Comparison of ENCODE assay signal across 1 cellular context in genomic region chr11:125593113-125593761, GRCh38.
TF ChIP-seq lines count a peak whose summit lies in the region.

No MANE protein-coding gene starts in this region.

TF ChIP-seq in HEK293, 187 proteins besides CTCF, POLR2A, EP300 and RAD21 (continued from another document):
- TF ChIP-seq ZNF398 (tag by site-specific recombination; IDR thresholded peaks at IDR 0.05) (peak; percentile 60; the same call in 1 of the 2 replicates), ZNF175 (tag by site-specific recombination; IDR thresholded peaks at IDR 0.05) (no peak), ZNF133 (tag by site-specific recombination; IDR thresholded peaks at IDR 0.05) (no peak), ZNF121 (tag by site-specific recombination; IDR thresholded peaks at IDR 0.05) (no peak), ZNF76 (tag by site-specific recombination; IDR thresholded peaks at IDR 0.05; ENCODE audit: borderline replicate concordance, low read depth) (peak; percentile 69), ZFP3 (tag by site-specific recombination; IDR thresholded peaks at IDR 0.05; ENCODE audit: low read depth) (no peak), ZNF132 (tag by site-specific recombination; IDR thresholded peaks at IDR 0.05; ENCODE audit: borderline replicate concordance) (no peak), ZNF701 (tag by site-specific recombination; IDR thresholded peaks at IDR 0.05) (no peak), ZNF518A (tag by site-specific recombination; conservative IDR thresholded peaks at IDR 0.05; ENCODE audit: low read depth) (no peak), ZBTB7A (tag by site-specific recombination; IDR thresholded peaks at IDR 0.05; ENCODE audit: low read depth) (no peak), ZNF514 (tag by site-specific recombination; IDR thresholded peaks at IDR 0.05) (no peak), ZNF510 (tag by site-specific recombination; IDR thresholded peaks at IDR 0.05; ENCODE audit: insufficient replicate concordance) (no peak), ZNF394 (tag by site-specific recombination; IDR thresholded peaks at IDR 0.05; ENCODE audit: borderline replicate concordance) (no peak; the same call in 1 of the 2 replicates), REPIN1 (tag by site-specific recombination; IDR thresholded peaks at IDR 0.05; ENCODE audit: low read depth) (no peak; the same call in 1 of the 2 replicates), ZNF140 (tag by site-specific recombination; IDR thresholded peaks at IDR 0.05) (no peak), ZNF423 (tag by site-specific recombination; IDR thresholded peaks at IDR 0.05) (no peak), ZEB2 (tag by site-specific recombination; IDR thresholded peaks at IDR 0.05) (no peak), ZNF707 (tag by site-specific recombination; IDR thresholded peaks at IDR 0.05) (no peak), PRDM10 (tag by site-specific recombination; IDR thresholded peaks at IDR 0.05) (peak; percentile 25), ZNF571 (tag by site-specific recombination; IDR thresholded peaks at IDR 0.05) (no peak), ZNF768 (tag by site-specific recombination; IDR thresholded peaks at IDR 0.05) (no peak), ZNF549 (tag by site-specific recombination; IDR thresholded peaks at IDR 0.05) (no peak), ZNF792 (tag by site-specific recombination; IDR thresholded peaks at IDR 0.05) (no peak), ZFP69B (tag by site-specific recombination; IDR thresholded peaks at IDR 0.05) (peak; percentile 89)
TF ChIP-seq in HEK293: peak in this region for 21.
